Comparison of ENCODE assay signal across 19 cellular contexts in the genomic region with DNA sequence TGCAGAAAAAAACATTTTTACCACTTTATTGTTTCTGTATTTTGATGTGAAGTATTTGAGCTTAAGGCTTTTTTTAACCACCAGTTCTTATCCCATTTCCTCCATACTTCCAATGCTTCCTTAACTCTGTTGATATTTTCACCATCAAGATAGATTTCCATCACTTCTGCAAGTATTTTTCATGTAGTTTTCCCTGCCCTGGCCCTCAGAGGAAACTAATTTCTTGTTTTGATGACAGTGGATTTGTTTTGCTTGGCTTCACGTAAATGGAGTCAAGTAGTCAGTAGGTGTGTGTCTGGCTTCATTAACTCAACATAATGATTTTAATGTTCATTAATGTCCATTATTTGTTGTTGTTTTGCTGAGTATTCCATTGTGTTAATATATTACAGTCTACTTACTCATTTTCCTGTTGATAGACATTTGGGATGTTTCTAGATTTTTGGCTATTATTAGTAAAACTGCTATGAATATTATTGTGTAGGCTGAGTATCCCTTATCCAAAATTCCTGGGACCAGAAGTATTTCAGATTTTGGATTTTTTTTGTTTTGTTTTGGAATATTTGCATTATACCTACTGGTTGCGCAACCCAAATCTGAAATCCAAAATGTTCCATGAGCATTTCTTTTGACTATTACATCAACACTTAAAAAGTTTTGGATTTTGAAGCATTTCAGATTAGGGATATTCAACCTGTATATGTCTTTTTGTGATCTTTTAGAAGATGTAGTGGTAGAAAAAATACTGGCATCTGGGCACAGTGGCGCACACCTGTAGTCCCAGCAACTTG. TPM values are rescaled to one million over a fixed set of nuclear protein-coding genes. Genes with fewer than 3 reads are reported as not detected.
A peak's percentile ranks its signal among the peaks of the same experiment; 100 is the strongest.
DNase-seq lines count a peak whose midpoint lies in the region; ATAC-seq, FAIRE-seq and TF ChIP-seq lines count a peak whose summit lies in the region.
"Had no signal": no experiment of that assay in that cellular context is flagged by ENCODE, and none has a peak within 500 bp of the region (broad histone marks: within the 10 kb centered on the region; RNA-seq: fewer than 3 reads in every experiment).

No MANE protein-coding gene starts in this region.

- no peak overlapping the region for H2BK20ac ChIP-seq in H1 (ENCODE audit: low read length)

- H3K36me3 Mint-ChIP-seq in T-cell: peaks cover 59% of the 10 kb centered on the region

- H4K91ac ChIP-seq in H1 (replicated peaks; ENCODE audit: insufficient read length, low read length): no peak overlapping the region

- peaks cover 0 to 2% of the 10 kb centered on the region in 2 donors for H3K27me3 Mint-ChIP-seq in T-cell
- H3K27me3 Mint-ChIP-seq: activated naive CD8-positive, alpha-beta T cell treated with anti-CD3 and anti-CD28 coated beads, Interleukin-2, amount 10 ng/mL, durations not matched to agents 7 days and 5 days had no signal

- peaks cover 2% of the 10 kb centered on the region; the same call in 1 of the 2 replicates for H3K23me2 ChIP-seq in H1 (ENCODE audit: low read depth, low read length)

- no peak overlapping the region for H2BK15ac ChIP-seq in H1 (ENCODE audit: low read length)

- no peak overlapping the region for H3K14ac ChIP-seq in H1 (ENCODE audit: insufficient read length)

- H2AK5ac ChIP-seq in H1 (ENCODE audit: low read depth, low read length): no peak overlapping the region

- POLR2A ChIA-PET in T-cell (lab: Charles Lee) (no interaction called here), H1 (lab: Charles Lee; ENCODE audit: partially characterized antibody) (interaction anchor here (0.5 to 3.5 kb wide), 5 partner anchors 9 to 23 kb away, joined by 3 to 41 read pairs (median 5); a partner anchor contains a TSS)

- TF ChIP-seq EP300 in H1 (IDR thresholded peaks at IDR 0.05; ENCODE audit: borderline replicate concordance in 1 of 2, low read depth in 2 of 2, low read length in 2 of 2) (no peak), neural cell (conservative IDR thresholded peaks at IDR 0.05; ENCODE audit: poor library complexity, severe bottlenecking) (no peak)

- peaks cover 0 to 2% (median 0%) of the 10 kb centered on the region in 4 experiments; a peak in 2 of 7 replicates for H3K4me1 ChIP-seq in H1 (replicated peaks in 1 of 4; ENCODE audit: control insufficient read depth in 3 of 4, insufficient read depth in 4 of 4, low read length in 3 of 4)

- H4K20me1 ChIP-seq in H1 (replicated peaks in 1 of 2; ENCODE audit: control insufficient read depth in 1 of 2, insufficient read depth in 2 of 2, low read length in 2 of 2) (no peaks in the 10 kb centered on the region), neural cell (ENCODE audit: insufficient read depth) (no peaks in the 10 kb centered on the region)

- no peak overlapping the region for H3K4ac ChIP-seq in H1 (replicated peaks; ENCODE audit: insufficient read length, low read depth, low read length)

- H3K79me2 ChIP-seq in H1 (ENCODE audit: control insufficient read depth in 1 of 2, insufficient read depth in 2 of 2, low read length in 2 of 2) (peaks cover 9 to 27% of the 10 kb centered on the region in 2 experiments; a peak in 3 of 4 replicates), neural cell (replicated peaks; ENCODE audit: insufficient read depth, low read length) (peaks cover 29% of the 10 kb centered on the region)

- no peak overlapping the region for H3K9ac ChIP-seq in H1 (replicated peaks in 1 of 4; ENCODE audit: extremely low read depth in 1 of 4, low read depth in 3 of 4, low read length in 3 of 4)
- no peak overlapping the region for H3K9ac ChIP-seq in neural cell (ENCODE audit: low read length)

- H2BK120ac ChIP-seq in H1 (replicated peaks; ENCODE audit: low read depth, low read length): no peak overlapping the region

- no peak for TF ChIP-seq POLR2A in GM12891 (IDR thresholded peaks at IDR 0.05; ENCODE audit: low read depth, low read length)
- TF ChIP-seq POLR2A in H1 (IDR thresholded peaks at IDR 0.05; ENCODE audit: control extremely low read depth in 1 of 2, low read depth in 2 of 2, low read length in 2 of 2): no peak
- TF ChIP-seq POLR2A in erythroblast (IDR thresholded peaks at IDR 0.05; ENCODE audit: low read length): no peak

- DNase-seq in GM12891 (ENCODE audit: insufficient read length, low spot score): no peak
- no peak for DNase-seq in T-cell
- DNase-seq in H1 (ENCODE audit: low read depth in 1 of 2, low spot score in 2 of 2): no peak
- no peak for DNase-seq in effector CD4-positive, alpha-beta T cell
- DNase-seq in cerebellar nuclear complex (lab: John Stamatoyannopoulos, UW): no peak
- no peak for DNase-seq in erythroblast (lab: John Stamatoyannopoulos, UW)
- DNase-seq: activated CD4-positive, alpha-beta T cell treated with anti-CD3 and anti-CD28 coated beads, Interleukin-2, amount 50 U/mL, for 1 hour; activated naive CD8-positive, alpha-beta T cell treated with anti-CD3 and anti-CD28 coated beads, Interleukin-2, amount 10 ng/mL, durations not matched to agents 7 days and 5 days; AML-193; COR-L47; dorsolateral prefrontal cortex; gastrocnemius medialis; mesenchymal stem cell; NCI-H1436; NCI-H524 treated with DMSO at 0.1 percent for 48 hours; stimulated activated CD8-positive, alpha-beta memory T cell treated with anti-CD3 and anti-CD28 coated beads, Interleukin-4, amount 100 ng/mL, for 48 hours had no signal

- H3K79me1 ChIP-seq in H1 (ENCODE audit: low read depth, low read length): no peaks in the 10 kb centered on the region; the same call in 1 of the 2 replicates

- no peaks in the 10 kb centered on the region for H3K9me2 ChIP-seq in neural cell (ENCODE audit: insufficient read depth, low read length)

- H3K27ac ChIP-seq in H1 (ENCODE audit: low read depth, low read length) (no peak overlapping the region), neural cell (ENCODE audit: low read length) (no peak overlapping the region)
- H3K27ac ChIP-seq: dorsolateral prefrontal cortex, gastrocnemius medialis, thoracic aorta had no signal

- peaks cover 4% of the 10 kb centered on the region for H3F3A ChIP-seq in neural cell (ENCODE audit: insufficient read depth, low read length, poor library complexity, severe bottlenecking)

- no peak overlapping the region for H4K5ac ChIP-seq in H1 (ENCODE audit: insufficient read length, low read depth, low read length)

- no peak overlapping the region for H3K4me3 ChIP-seq in H1 (ENCODE audit: extremely low read depth in 1 of 4, insufficient read depth in 2 of 4, low read depth in 3 of 4, low read length in 4 of 4)
- peak overlapping the region; percentile 92 for H3K4me3 ChIP-seq in neural cell (ENCODE audit: low read length)

- 92% methylated on average over 3 of the region's 3 CpGs; no CpG with 5 or more reads in 1 of the 2 experiments for WGBS in H1 (ENCODE audit: extremely low coverage in 1 of 2, insufficient coverage in 1 of 2, insufficient read length in 1 of 2, insufficient replicate concordance in 2 of 2, low coverage in 1 of 2, low lambda C conversion rate in 2 of 2, missing lambda C conversion rate in 1 of 2), 2 experiments

- H3K56ac ChIP-seq in H1 (replicated peaks; ENCODE audit: insufficient read length, low read depth, low read length): no peak overlapping the region

- no peak overlapping the region for H2BK12ac ChIP-seq in H1 (ENCODE audit: low read depth, low read length)

- H3K4me2 ChIP-seq in H1 (ENCODE audit: insufficient read depth in 1 of 2, low read depth in 2 of 2, low read length in 2 of 2): peak overlapping the region in 1 of 2 experiments; percentile 77; a peak in 2 of 4 replicates
- H3K4me2 ChIP-seq in neural cell (ENCODE audit: low read length): no peak overlapping the region

- no peak overlapping the region for H3K27ac Mint-ChIP-seq in T-cell
- H3K27ac Mint-ChIP-seq: activated naive CD8-positive, alpha-beta T cell treated with anti-CD3 and anti-CD28 coated beads, Interleukin-2, amount 10 ng/mL, durations not matched to agents 7 days and 5 days had no signal

- TF ChIP-seq CTCF in H1 (IDR thresholded peaks at IDR 0.05; ENCODE audit: control extremely low read depth in 1 of 3, insufficient read depth in 1 of 3, low read depth in 1 of 3, low read length in 3 of 3) (no peak), neural cell (IDR thresholded peaks at IDR 0.05; ENCODE audit: poor library complexity, severe bottlenecking) (no peak)

- H3K18ac ChIP-seq in H1 (ENCODE audit: extremely low read depth, low read length): no peak overlapping the region

- peaks cover 22 to 25% (median 23%) of the 10 kb centered on the region in 3 donors for H3K4me1 Mint-ChIP-seq in T-cell

- H3K36me3 ChIP-seq in H1 (ENCODE audit: control insufficient read depth in 2 of 4, insufficient read depth in 4 of 4, low read length in 3 of 4) (peaks cover 17 to 44% (median 36%) of the 10 kb centered on the region in 4 experiments), neural cell (ENCODE audit: insufficient read depth, low read length) (peaks cover 29% of the 10 kb centered on the region)

- CTCF ChIA-PET in T-cell (lab: Charles Lee): no interaction called here
- CTCF ChIA-PET in H1 (lab: Charles Lee; ENCODE audit: partially characterized antibody): interaction anchor here (1.3 to 1.5 kb wide), 2 partner anchors 19 to 215 kb away, joined by 3 read pairs; no protein-coding TSS in a partner anchor

- no peak overlapping the region for H3K23ac ChIP-seq in H1 (ENCODE audit: insufficient read length)

- peaks cover 23 to 54% (median 49%) of the 10 kb centered on the region in 3 donors for H3K9me3 Mint-ChIP-seq in T-cell

- peak; percentile 45 for FAIRE-seq in GM12891 (lab: Jason Lieb, UNC)
- FAIRE-seq in H1 (lab: Jason Lieb, UNC): no peak

- H3K4me3 Mint-ChIP-seq in T-cell: peak overlapping the region; percentile 8 to 56 (median 49)

- H3K9me3 ChIP-seq in H1 (ENCODE audit: insufficient read depth in 2 of 2, low read depth in 1 of 2, low read length in 1 of 2) (no peaks in the 10 kb centered on the region), neural cell (ENCODE audit: low read length) (no peaks in the 10 kb centered on the region)
- H3K9me3 ChIP-seq: gastrocnemius medialis had no signal

- H2AFZ ChIP-seq in H1 (ENCODE audit: low read length) (no peak overlapping the region), neural cell (ENCODE audit: low read depth, low read length) (no peak overlapping the region)

- no peak overlapping the region for H4K8ac ChIP-seq in H1 (ENCODE audit: extremely low read depth, insufficient read depth, low read length)

- no peak for TF ChIP-seq RAD21 in H1 (IDR thresholded peaks at IDR 0.05 in 1 of 2, conservative IDR thresholded peaks at IDR 0.05 in 1 of 2; ENCODE audit: low read depth in 2 of 2, low read length in 2 of 2)
- TF ChIP-seq RAD21 in neural cell (conservative IDR thresholded peaks at IDR 0.05): no peak

- ATAC-seq in T-cell (replicated peaks in 1 of 4): no peak
- ATAC-seq: esophagus mucosa, gastrocnemius medialis had no signal

- H2BK5ac ChIP-seq in H1 (ENCODE audit: low read depth, low read length): no peak overlapping the region

- no peaks in the 10 kb centered on the region for H3K27me3 ChIP-seq in H1 (replicated peaks in 1 of 4; ENCODE audit: control insufficient read depth in 3 of 4, extremely low read depth in 1 of 4, insufficient read depth in 3 of 4, low read length in 3 of 4)
- H3K27me3 ChIP-seq in neural cell (ENCODE audit: insufficient read depth, low read depth, low read length): no peaks in the 10 kb centered on the region
- H3K27me3 ChIP-seq: dorsolateral prefrontal cortex, gastrocnemius medialis had no signal

RNA-seq across cellular contexts. Expression of a gene that starts 23.3 kb away (rescaled TPM):
- 0.98 TPM for polyA plus RNA-seq in GM12891 (2012; ENCODE audit: low read depth, missing spikeins)
- total RNA-seq in T-cell: 1 to 10 TPM; 1.6 to 7.9 (median 6.0) TPM
- 3.8 and 5.8 TPM in 2 replicates for total RNA-seq in H1 (2021; fragmentation: NEBNext Ultra II Directional; extraction: Animal tissue kit (Norgen Biotek cat#: 25700))
- polyA plus RNA-seq in H1 (2011; rRNA removed) (2.4 and 3.8 TPM in 2 replicates), neural cell (7.5 and 14.6 TPM in 2 replicates)
- 4.4 TPM for polyA plus RNA-seq in H1 (2011; cell fraction: cytosol; rRNA removed)
- polyA plus RNA-seq in H1 (2011; cell fraction: nucleus; rRNA removed): 2.5 TPM
- polyA plus RNA-seq in H1 (2012, experiment 1 of 2): 3.4 to 4.9 TPM (median 4.2 TPM) in 4 replicates
- polyA plus RNA-seq in H1 (2012, experiment 2 of 2): 1.6 TPM
- 2.6 TPM for polyA plus RNA-seq in H1 (2013, experiment 1 of 2)
- 2.9 TPM for polyA plus RNA-seq in H1 (2013, experiment 2 of 2)
- polyA minus RNA-seq in H1 (2011; rRNA and poly(A)+ RNA removed): 5.3 and 7.1 TPM in 2 replicates
- polyA minus RNA-seq in H1 (2011; cell fraction: cytosol; rRNA and poly(A)+ RNA removed): 1.8 TPM
- 7.1 TPM for polyA minus RNA-seq in H1 (2011; cell fraction: nucleus; rRNA and poly(A)+ RNA removed)
- polyA minus RNA-seq in neural cell: 12.5 and 13.4 TPM in 2 replicates

RNA-seq across cellular contexts. Expression of a gene that starts 34.1 kb away (rescaled TPM):
- polyA plus RNA-seq in GM12891 (2012; ENCODE audit: low read depth, missing spikeins): 1.4 TPM
- 10 to 100 TPM in 1 of 5 donors, 1 to 10 TPM in 4; 3.3 to 10.7 (median 7.8) TPM for total RNA-seq in T-cell
- 2.6 and 2.8 TPM in 2 replicates for total RNA-seq in H1 (2021; fragmentation: NEBNext Ultra II Directional; extraction: Animal tissue kit (Norgen Biotek cat#: 25700))
- polyA plus RNA-seq in H1 (2011; rRNA removed) (0.24 and 0.48 TPM in 2 replicates), neural cell (31.5 and 39.5 TPM in 2 replicates)
- 0.67 TPM for polyA plus RNA-seq in H1 (2011; cell fraction: cytosol; rRNA removed)
- 0.84 TPM for polyA plus RNA-seq in H1 (2011; cell fraction: nucleus; rRNA removed)
- 0.87 to 1.4 TPM (median 1.0 TPM) in 4 replicates for polyA plus RNA-seq in H1 (2012, experiment 1 of 2)
- polyA plus RNA-seq in H1 (2012, experiment 2 of 2): 0.08 TPM
- polyA plus RNA-seq in H1 (2013, experiment 1 of 2): 1.4 TPM
- polyA plus RNA-seq in H1 (2013, experiment 2 of 2): 1.2 TPM
- 2.0 and 3.1 TPM in 2 replicates for polyA minus RNA-seq in H1 (2011; rRNA and poly(A)+ RNA removed)
- 1.8 TPM for polyA minus RNA-seq in H1 (2011; cell fraction: cytosol; rRNA and poly(A)+ RNA removed)
- 6.1 TPM for polyA minus RNA-seq in H1 (2011; cell fraction: nucleus; rRNA and poly(A)+ RNA removed)
- 89.1 and 91.2 TPM in 2 replicates for polyA minus RNA-seq in neural cell

RNA-seq across cellular contexts. Expression of a gene that starts 55.4 kb away (rescaled TPM):
- polyA plus RNA-seq in GM12891 (2012; ENCODE audit: low read depth, missing spikeins): 5.6 TPM
- 10 to 100 TPM in 4 of 5 donors, 1 to 10 TPM in 1; 9.5 to 12.7 (median 11.1) TPM for total RNA-seq in T-cell
- 11.0 and 15.0 TPM in 2 replicates for total RNA-seq in H1 (2021; fragmentation: NEBNext Ultra II Directional; extraction: Animal tissue kit (Norgen Biotek cat#: 25700))
- polyA plus RNA-seq in H1 (2011; rRNA removed) (8.6 and 12.4 TPM in 2 replicates), neural cell (9.2 and 11.8 TPM in 2 replicates)
- 9.7 TPM for polyA plus RNA-seq in H1 (2011; cell fraction: cytosol; rRNA removed)
- polyA plus RNA-seq in H1 (2011; cell fraction: nucleus; rRNA removed): 12.1 TPM
- polyA plus RNA-seq in H1 (2012, experiment 1 of 2): 9.3 to 11.5 TPM (median 9.9 TPM) in 4 replicates
- 8.9 TPM for polyA plus RNA-seq in H1 (2012, experiment 2 of 2)
- 6.3 TPM for polyA plus RNA-seq in H1 (2013, experiment 1 of 2)
- 8.3 TPM for polyA plus RNA-seq in H1 (2013, experiment 2 of 2)
- polyA minus RNA-seq in H1 (2011; rRNA and poly(A)+ RNA removed): 17.6 and 25.4 TPM in 2 replicates
- polyA minus RNA-seq in H1 (2011; cell fraction: cytosol; rRNA and poly(A)+ RNA removed): 5.2 TPM
- 25.3 TPM for polyA minus RNA-seq in H1 (2011; cell fraction: nucleus; rRNA and poly(A)+ RNA removed)
- polyA minus RNA-seq in neural cell: 14.6 and 16.8 TPM in 2 replicates
